In genomic region chr19:49423278-49423984, GRCh38 we compare ENCODE assay signal across 9 cellular contexts. TPM values are rescaled to one million over a fixed set of nuclear protein-coding genes. Genes with fewer than 3 reads are reported as not detected.
A peak's percentile ranks its signal among the peaks of the same experiment; 100 is the strongest.
DNase-seq lines count a peak whose midpoint lies in the region; ATAC-seq and TF ChIP-seq lines count a peak whose summit lies in the region.
"Had no signal": no experiment of that assay in that cellular context is flagged by ENCODE, and none has a peak within 500 bp of the region (broad histone marks: within the 10 kb centered on the region; RNA-seq: fewer than 3 reads in every experiment).

Gene PTH2, minus strand, starts transcription at chr19:49423441. Its CDS starts 102 bp downstream, at chr19:49423339.

- no peaks in the 10 kb centered on the region for H3K9me1 ChIP-seq in IMR-90 (ENCODE audit: insufficient read depth, low read length)

- no peak for TF ChIP-seq POLR2A in IMR-90 (IDR thresholded peaks at IDR 0.05; ENCODE audit: low read depth, low read length)

- H3K4me3 Mint-ChIP-seq in CD4-positive, CD25-positive, alpha-beta regulatory T cell, result peak within 1 kb of the TSS; percentile 58 to 84 (median 80)
- H3K4me3 Mint-ChIP-seq in nephron progenitor cell, result peak within 1 kb of the TSS; percentile 76

- no peak within 1 kb of the TSS for H3K18ac ChIP-seq in IMR-90 (ENCODE audit: low read depth, low read length)

- no peak within 1 kb of the TSS for H3K14ac ChIP-seq in IMR-90 (replicated peaks; ENCODE audit: low read depth, low read length)

- 7% methylated on average over 10 of the region's 31 CpGs; no CpG with 5 or more reads in 1 of the 2 experiments for WGBS in IMR-90 (ENCODE audit: extremely low coverage in 2 of 2, insufficient read length in 1 of 2), 2 experiments

- peaks cover 97% of the 10 kb centered on the region for H3K27me3 Mint-ChIP-seq in CD4-positive, CD25-positive, alpha-beta regulatory T cell
- H3K27me3 Mint-ChIP-seq in nephron progenitor cell (ENCODE audit: low read depth, poor library complexity), result peaks cover 98% of the 10 kb centered on the region

- H3K36me3 ChIP-seq in CD4-positive, CD25-positive, alpha-beta regulatory T cell (ENCODE audit: control insufficient read depth, insufficient read depth, low read length), result no peaks in the 10 kb centered on the region
- H3K36me3 ChIP-seq in IMR-90 (ENCODE audit: control insufficient read depth, insufficient read depth, low read length), result no peaks in the 10 kb centered on the region

- peaks cover 45% of the 10 kb centered on the region for H3K4me1 ChIP-seq in CD4-positive, CD25-positive, alpha-beta regulatory T cell (ENCODE audit: control insufficient read depth, insufficient read depth, low read length, poor library complexity, severe bottlenecking)
- H3K4me1 ChIP-seq in IMR-90 (ENCODE audit: control insufficient read depth, insufficient read depth, low read length), result peaks cover 2% of the 10 kb centered on the region; the same call in 1 of the 2 replicates

- peak within 1 kb of the TSS in 1 of 3 donors; percentile 55 for H3K27ac Mint-ChIP-seq in CD4-positive, CD25-positive, alpha-beta regulatory T cell
- H3K27ac Mint-ChIP-seq in nephron progenitor cell, result no peak within 1 kb of the TSS

- H2BK20ac ChIP-seq in IMR-90 (ENCODE audit: low read depth, low read length), result no peak within 1 kb of the TSS

- H2AFZ ChIP-seq in IMR-90 (replicated peaks; ENCODE audit: low read length, poor library complexity), result peak within 1 kb of the TSS; percentile 81

- ATAC-seq in CD4-positive, CD25-positive, alpha-beta regulatory T cell (ENCODE audit: low read depth in 2 of 2), result no peak
- ATAC-seq in IMR-90 (ENCODE audit: low read depth) (no peak), GM18858 (IDR thresholded peaks at IDR 0.05; ENCODE audit: unreplicated experiment) (no peak)

- H3K4me3 ChIP-seq in CD4-positive, CD25-positive, alpha-beta regulatory T cell (ENCODE audit: low read depth, low read length), result peak within 1 kb of the TSS; percentile 61
- H3K4me3 ChIP-seq in IMR-90 (ENCODE audit: insufficient read depth, low read depth, low read length), result no peak within 1 kb of the TSS
- peak within 1 kb of the TSS in 54 of 59 donors; percentile 12 to 58 (median 37) for H3K4me3 ChIP-seq in dorsolateral prefrontal cortex

- H4K5ac ChIP-seq in IMR-90 (ENCODE audit: low read depth, low read length), result no peak within 1 kb of the TSS

- TF ChIP-seq RAD21 in IMR-90 (IDR thresholded peaks at IDR 0.05; ENCODE audit: low read length), result no peak

- no peak within 1 kb of the TSS for H2AK5ac ChIP-seq in IMR-90 (ENCODE audit: low read depth, low read length)

- peaks cover 5 to 76% (median 31%) of the 10 kb centered on the region in 4 donors for H3K4me1 Mint-ChIP-seq in CD4-positive, CD25-positive, alpha-beta regulatory T cell
- H3K4me1 Mint-ChIP-seq in nephron progenitor cell, result peaks cover 78% of the 10 kb centered on the region

- H3K9me3 Mint-ChIP-seq in CD4-positive, CD25-positive, alpha-beta regulatory T cell, result peaks cover 0 to 16% (median 0%) of the 10 kb centered on the region in 7 donors
- no peaks in the 10 kb centered on the region for H3K9me3 Mint-ChIP-seq in nephron progenitor cell

- H3K27ac ChIP-seq in CD4-positive, CD25-positive, alpha-beta regulatory T cell (ENCODE audit: insufficient read depth, low read length, poor library complexity, severe bottlenecking), result no peak within 1 kb of the TSS
- H3K27ac ChIP-seq in IMR-90 (ENCODE audit: insufficient read depth, low read length) (no peak within 1 kb of the TSS), dorsolateral prefrontal cortex (peak within 1 kb of the TSS in 1 of 59 donors; percentile 29)

- H3K9ac ChIP-seq in IMR-90 (ENCODE audit: low read depth, low read length), result no peak within 1 kb of the TSS

- no peaks in the 10 kb centered on the region for H4K20me1 ChIP-seq in IMR-90 (ENCODE audit: insufficient read depth, low read length)

- TF ChIP-seq CTCF in IMR-90 (conservative IDR thresholded peaks at IDR 0.05; ENCODE audit: low read depth, low read length), result no peak
- TF ChIP-seq CTCF in dorsolateral prefrontal cortex (IDR thresholded peaks at IDR 0.05 in 54 of 56, conservative IDR thresholded peaks at IDR 0.05 in 2 of 56; ENCODE audit: low read depth in 1 of 56, partially characterized antibody in 56 of 56), result no peak
- TF ChIP-seq CTCF in nephron progenitor cell (IDR thresholded peaks at IDR 0.05), result no peak
- TF ChIP-seq CTCF in GM10248 (IDR thresholded peaks at IDR 0.05; ENCODE audit: control extremely low read depth, extremely low read depth, low read depth, missing control alignments), result no peak
- no peak for TF ChIP-seq CTCF in GM13977 (IDR thresholded peaks at IDR 0.05; ENCODE audit: extremely low read depth, insufficient read depth, missing control alignments)

- intact Hi-C loops in IMR-90 (cut with micrococcal nuclease) (no loop called here), dorsolateral prefrontal cortex (cut with DNase I) (no loop called here)

- H2AK9ac ChIP-seq in IMR-90 (replicated peaks; ENCODE audit: low read depth, low read length, poor library complexity), result no peak within 1 kb of the TSS

- no peak within 1 kb of the TSS for H4K8ac ChIP-seq in IMR-90 (ENCODE audit: low read depth in 2 of 2, low read length in 2 of 2)

- POLR2A ChIA-PET in IMR-90 (lab: Charles Lee; ENCODE audit: unreplicated experiment), result no interaction called here
- POLR2A ChIA-PET in GM10248 (lab: Yijun Ruan, JAX), result interaction anchor here (0.5 kb wide), 1 partner anchor 967 kb away, joined by 3 read pairs; no protein-coding TSS in a partner anchor

- CTCF ChIA-PET in IMR-90 (lab: Yijun Ruan, JAX), result interaction anchor here (0.5 kb wide), 1 partner anchor 163 kb away, joined by 3 read pairs; no protein-coding TSS in a partner anchor
- CTCF ChIA-PET in GM10248 (lab: Yijun Ruan, JAX), result interaction anchor here (1.2 to 2.1 kb wide), 3 partner anchors 20 to 50 kb away, joined by 3 to 7 read pairs (median 3); no protein-coding TSS in a partner anchor

- H4K91ac ChIP-seq in IMR-90 (ENCODE audit: insufficient read depth, low read depth, low read length), result no peak within 1 kb of the TSS

- in situ Hi-C loops in IMR-90 (cut with MboI; ENCODE audit: low sequenced_read_pairs), result no loop called here
- in situ Hi-C loops in GM13977 (cut with MboI; ENCODE audit: low pct_unique_long_range_greater_than_20kb, low sequenced_read_pairs, unreplicated experiment), result no loop called here

- no peak within 1 kb of the TSS for H3K56ac ChIP-seq in IMR-90 (ENCODE audit: extremely low read depth, insufficient read depth, low read length)

- no peak within 1 kb of the TSS for H3K4ac ChIP-seq in IMR-90 (ENCODE audit: low read depth, low read length)

- H2BK120ac ChIP-seq in IMR-90 (ENCODE audit: low read depth, low read length), result no peak within 1 kb of the TSS

- no peak within 1 kb of the TSS for H3K23ac ChIP-seq in IMR-90 (ENCODE audit: low read depth, low read length)

- dilution Hi-C loops in IMR-90 (cut with HindIII; ENCODE audit: low sequenced_read_pairs, unreplicated experiment), result no loop called here

- BruUV-seq in IMR-90 (replicated peaks; lab: Mats Ljungman, UMichigan), result no TSS peak

- peaks cover 5% of the 10 kb centered on the region for H3K36me3 Mint-ChIP-seq in CD4-positive, CD25-positive, alpha-beta regulatory T cell
- H3K36me3 Mint-ChIP-seq in nephron progenitor cell (ENCODE audit: low read depth), result no peaks in the 10 kb centered on the region

- H3K9me3 ChIP-seq in CD4-positive, CD25-positive, alpha-beta regulatory T cell (ENCODE audit: control insufficient read depth in 2 of 2, low read length in 2 of 2), result no peaks in the 10 kb centered on the region
- peaks cover 2% of the 10 kb centered on the region; the same call in 1 of the 2 replicates for H3K9me3 ChIP-seq in IMR-90 (ENCODE audit: control insufficient read depth, insufficient read depth, low read length)

- peak within 1 kb of the TSS; percentile 10; the same call in 1 of the 2 replicates for H3K4me2 ChIP-seq in IMR-90 (ENCODE audit: low read depth, low read length)

- no peak for DNase-seq in CD4-positive, CD25-positive, alpha-beta regulatory T cell
- DNase-seq in IMR-90 (no peak), dorsolateral prefrontal cortex (no peak), nephron progenitor cell (no peak), GM10248 (ENCODE audit: extremely low spot score) (no peak), GM13977 (ENCODE audit: low spot score) (no peak), AG08395 (ENCODE audit: low spot score) (no peak)
- DNase-seq: retina had no signal

- H2BK5ac ChIP-seq in IMR-90 (ENCODE audit: low read depth, low read length, poor library complexity, severe bottlenecking), result no peak within 1 kb of the TSS

- no peaks in the 10 kb centered on the region for H3K79me1 ChIP-seq in IMR-90 (ENCODE audit: low read depth in 1 of 2, low read length in 2 of 2)

- H2BK15ac ChIP-seq in IMR-90 (ENCODE audit: low read depth, low read length), result no peak within 1 kb of the TSS

- peaks cover 61% of the 10 kb centered on the region for H3K27me3 ChIP-seq in CD4-positive, CD25-positive, alpha-beta regulatory T cell (ENCODE audit: control insufficient read depth, insufficient read depth, low read length)
- H3K27me3 ChIP-seq in IMR-90 (ENCODE audit: control insufficient read depth, insufficient read depth, low read length) (peaks cover 94% of the 10 kb centered on the region), dorsolateral prefrontal cortex (peaks cover 0 to 100% (median 76%) of the 10 kb centered on the region in 45 donors)

TF ChIP-seq in IMR-90, 13 proteins besides CTCF, POLR2A, EP300 and RAD21 (continues in another document):
- no peak for TF ChIP-seq MAZ (IDR thresholded peaks at IDR 0.05; ENCODE audit: borderline replicate concordance, low read depth, low read length)
- TF ChIP-seq FOS (IDR thresholded peaks at IDR 0.05; ENCODE audit: low read depth, low read length), result no peak
- TF ChIP-seq CEBPB (IDR thresholded peaks at IDR 0.05; ENCODE audit: low read depth, low read length), result no peak
- no peak for TF ChIP-seq ELK1 (IDR thresholded peaks at IDR 0.05; ENCODE audit: borderline replicate concordance, low read depth, low read length)
- TF ChIP-seq RFX5 (IDR thresholded peaks at IDR 0.05; ENCODE audit: low read depth, low read length), result no peak
- no peak for TF ChIP-seq MAFK (IDR thresholded peaks at IDR 0.05; ENCODE audit: low read depth, low read length)

RNA-seq across cellular contexts. Expression of gene PTH2, which starts in this region (rescaled TPM):
- not detected for total RNA-seq in CD4-positive, CD25-positive, alpha-beta regulatory T cell
- polyA plus RNA-seq in CD4-positive, CD25-positive, alpha-beta regulatory T cell, result not detected
- not detected in 2 replicates for total RNA-seq in IMR-90 (2012; rRNA removed)
- not detected in 2 replicates for polyA plus RNA-seq in IMR-90 (2012; rRNA removed)
- polyA plus RNA-seq in IMR-90 (2012; cell fraction: cytosol; rRNA removed), result not detected in 2 replicates
- polyA plus RNA-seq in IMR-90 (2012; cell fraction: nucleus; rRNA removed; ENCODE audit: low replicate concordance), result not detected in 2 replicates
- total RNA-seq in dorsolateral prefrontal cortex, result 1 to 10 TPM in 3 of 120 experiments, not detected in 117; 1.2 to 1.8 (median 1.5) TPM
